Comparison of ENCODE assay signal across 8 cellular contexts in genomic region chr7:147245274-147245673, GRCh38.
DNase-seq lines count a peak whose midpoint lies in the region; ATAC-seq, FAIRE-seq and TF ChIP-seq lines count a peak whose summit lies in the region.

No MANE protein-coding gene starts in this region.

- intact Hi-C loops in K562 (cut with micrococcal nuclease) = loop anchor here (5.0 to 10.0 kb wide), 3 partner anchors 840 to 1017 kb away; no protein-coding TSS in a partner anchor

- TF ChIP-seq CTCF in K562 (IDR thresholded peaks at IDR 0.05 in 2 of 3, conservative IDR thresholded peaks at IDR 0.05 in 1 of 3; ENCODE audit: insufficient read depth in 2 of 3, low read depth in 1 of 3, low read length in 3 of 3) = peak; percentile 44 to 70 (median 57)

- H4K20me1 ChIP-seq in K562 (replicated peaks; ENCODE audit: control insufficient read depth, insufficient read depth, low read length) = no peaks in the 10 kb centered on the region

- no peak overlapping the region for H3K27ac ChIP-seq in K562 (ENCODE audit: extremely low read depth, low read depth, low read length)

- DNase-seq in SIG-M5 treated with dmso at 0.1 percent for 504 hours (lab: John Stamatoyannopoulos, UW; ENCODE audit: unreplicated experiment) (peak; percentile 17), SIG-M5 (lab: John Stamatoyannopoulos, UW) (no peak), H7 (peak; percentile 20), NCI-H2107 treated with DMSO at 0.1 percent for 48 hours (lab: John Stamatoyannopoulos, UW; ENCODE audit: unreplicated experiment) (peak; percentile 22), K562 (ENCODE audit: extremely low read depth in 1 of 4, low spot score in 3 of 4) (peak; percentile 51 to 56 (median 56)), left kidney (ENCODE audit: low read depth, low spot score) (peak; percentile 21), NCI-H2227 (lab: John Stamatoyannopoulos, UW; ENCODE audit: unreplicated experiment) (no peak), NCI-H446 treated with DMSO at 0.1 percent for 48 hours (lab: John Stamatoyannopoulos, UW) (no peak)

- POLR2A ChIA-PET in K562 (lab: Yijun Ruan, JAX) = no interaction called here

- BruUV-seq in K562 (replicated peaks; lab: Mats Ljungman, UMichigan) = no TSS peak

- FAIRE-seq in K562 (lab: Jason Lieb, UNC) = peak; percentile 6

- TF ChIP-seq RAD21 in K562 (CRISPR knock-in tag; conservative IDR thresholded peaks at IDR 0.05 in 1 of 2, IDR thresholded peaks at IDR 0.05 in 1 of 2) = peak in 1 of 2 experiments; percentile 38; a peak in 2 of 4 replicates

- H3K36me3 ChIP-seq in H7 (replicated peaks; ENCODE audit: control insufficient read depth, insufficient read depth, low read length) (no peaks in the 10 kb centered on the region), K562 (ENCODE audit: control insufficient read depth, insufficient read depth, low read length) (no peaks in the 10 kb centered on the region)

- no peak overlapping the region for H3K9ac ChIP-seq in K562 (ENCODE audit: insufficient read depth in 1 of 2, low read depth in 2 of 2, low read length in 2 of 2)

- no peaks in the 10 kb centered on the region for H3K4me1 ChIP-seq in K562 (replicated peaks in 1 of 2; ENCODE audit: control insufficient read depth in 2 of 2, insufficient read depth in 2 of 2, low read length in 2 of 2)

- no peaks in the 10 kb centered on the region; the same call in 1 of the 2 replicates for H3K9me3 ChIP-seq in K562 (replicated peaks; ENCODE audit: control insufficient read depth, insufficient read depth, low read depth, low read length)

- TF ChIP-seq EP300 in K562 (IDR thresholded peaks at IDR 0.05; ENCODE audit: low read length) = no peak

- no peaks in the 10 kb centered on the region for H3K79me2 ChIP-seq in K562 (ENCODE audit: control insufficient read depth, insufficient read depth, low read length)

- H3K4me3 ChIP-seq in H7 (ENCODE audit: insufficient read depth, low read depth, low read length) (no peak overlapping the region), K562 (no peak overlapping the region)

- H3K27me3 ChIP-seq in H7 (ENCODE audit: control insufficient read depth, insufficient read depth, low read length) (no peaks in the 10 kb centered on the region), K562 (ENCODE audit: control insufficient read depth in 2 of 2, insufficient read depth in 2 of 2, low read length in 2 of 2) (no peaks in the 10 kb centered on the region)

- in situ Hi-C loops in K562 (cut with MboI) = no loop called here

- no peak overlapping the region for H2AFZ ChIP-seq in K562 (ENCODE audit: low read depth, low read length)

- TF ChIP-seq POLR2A in K562 (conservative IDR thresholded peaks at IDR 0.05) = no peak

- H3K4me2 ChIP-seq in K562 (ENCODE audit: insufficient read depth, low read length) = no peak overlapping the region

- ATAC-seq in K562 = peak; percentile 86

- CTCF ChIA-PET in K562 (lab: Yijun Ruan, JAX; ENCODE audit: low intra/inter-chr PET ratio) = no interaction called here

- no peaks in the 10 kb centered on the region for H3K9me1 ChIP-seq in K562 (ENCODE audit: control insufficient read depth, insufficient read depth, low read length)

- WGBS in K562 (ENCODE audit: insufficient coverage, low coverage, missing lambda C conversion rate) = 0% methylated on average over 8 of the region's 8 CpGs

TF ChIP-seq in K562, 482 proteins besides CTCF, POLR2A, EP300 and RAD21:
- no peak for TF ChIP-seq ZNF57 (CRISPR knock-in tag; IDR thresholded peaks at IDR 0.05)
- 0 out of 2 replicates have a peak, but pooled peaks have one; percentile 21 for TF ChIP-seq SMC3 (conservative IDR thresholded peaks at IDR 0.05; ENCODE audit: insufficient read depth, low read depth, low read length)

Comparison
In these comparisons a context has a peak if more than half of its experiments do, and no peak if none do; other contexts are left out.
1. DNase-seq: peak in SIG-M5 treated with dmso at 0.1 percent for 504 hours (single experiment), H7 (single experiment), NCI-H2107 treated with DMSO at 0.1 percent for 48 hours (single experiment), K562 (4 of 4) and left kidney (single experiment); none in SIG-M5 (single experiment), NCI-H2227 (single experiment) and NCI-H446 treated with DMSO at 0.1 percent for 48 hours (single experiment).